ENCODE assay signal across 24 cellular contexts in genomic region chr18:78582131-78582789, GRCh38.
"Had no signal": no experiment of that assay in that cellular context is flagged by ENCODE, and none has a peak within 500 bp of the region (broad histone marks: within the 10 kb centered on the region; RNA-seq: fewer than 3 reads in every experiment).

No MANE protein-coding gene starts in this region.

- ATAC-seq: activated T-cell treated with anti-CD3 and anti-CD28 coated beads, Interleukin-2, amount 50 U/mL, for 4 hours; activated T-helper 17 cell treated with anti-CD3 and anti-CD28 coated beads, Interleukin-2, amount 50 U/mL, for 72 hours; esophagus mucosa; left lobe of liver; lower lobe of right lung; natural killer cell; sciatic nerve; T-cell had no signal

- H3K27ac ChIP-seq: brain microvascular endothelial cell, heart right ventricle, lower lobe of right lung, skin epidermis, thyroid gland had no signal

- H3K9me3 ChIP-seq: heart right ventricle, lower lobe of right lung, thyroid gland had no signal

- H3K27ac Mint-ChIP-seq: activated T-helper 17 cell treated with anti-CD3 and anti-CD28 coated beads, Interleukin-2, amount 50 U/mL, for 72 hours; natural killer cell; stimulated activated naive CD8-positive, alpha-beta T cell treated with anti-CD3 and anti-CD28 coated beads, Interleukin-15, Interleukin-2, amounts not matched to agents 100 ng/mL and 50 ng/mL, for 24 hours; T-cell had no signal

- H3K4me3 Mint-ChIP-seq: activated T-cell treated with anti-CD3 and anti-CD28 coated beads, Interleukin-2, amount 50 U/mL, for 4 hours; activated T-helper 17 cell treated with anti-CD3 and anti-CD28 coated beads, Interleukin-2, amount 50 U/mL, for 72 hours; natural killer cell; stimulated activated naive CD8-positive, alpha-beta T cell treated with anti-CD3 and anti-CD28 coated beads, Interleukin-15, Interleukin-2, amounts not matched to agents 100 ng/mL and 50 ng/mL, for 24 hours; T-cell had no signal

- DNase-seq: activated CD4-positive, alpha-beta T cell treated with anti-CD3 and anti-CD28 coated beads for 4 hours; activated CD4-positive, alpha-beta T cell treated with anti-CD3 and anti-CD28 coated beads, Interleukin-2, amount 50 U/mL, for 4 hours; activated gamma-delta T cell treated with Interleukin-2 at 50 U/mL for 16 hours; activated naive CD4-positive, alpha-beta T cell treated with anti-CD3 and anti-CD28 coated beads, Interleukin-2, amount 50 U/mL, for 16 hours; activated T-cell treated with anti-CD3 and anti-CD28 coated beads, Interleukin-2, amount 50 U/mL, for 4 hours; amniotic stem cell; brain microvascular endothelial cell; caudate nucleus; foreskin fibroblast; heart right ventricle; kidney glomerular epithelial cell; lower lobe of right lung; mesenchymal stem cell; natural killer cell; stimulated activated CD4-positive, alpha-beta T cell treated with anti-CD3 and anti-CD28 coated beads, Interleukin-12 subunit alpha, Interleukin-12 subunit beta, amount 100 ng/mL, for 4 hours; stimulated activated CD4-positive, alpha-beta T cell treated with anti-CD3 and anti-CD28 coated beads, Interleukin-4, amount 100 ng/mL, for 1 hour; T-cell; thyroid gland had no signal

- H3K36me3 Mint-ChIP-seq: natural killer cell, T-cell had no signal

- H3K9me3 Mint-ChIP-seq: activated T-cell treated with anti-CD3 and anti-CD28 coated beads, Interleukin-2, amount 50 U/mL, for 4 hours; activated T-helper 17 cell treated with anti-CD3 and anti-CD28 coated beads, Interleukin-2, amount 50 U/mL, for 72 hours; natural killer cell; T-cell had no signal

- H3K4me1 Mint-ChIP-seq: activated T-helper 17 cell treated with anti-CD3 and anti-CD28 coated beads, Interleukin-2, amount 50 U/mL, for 72 hours; natural killer cell; T-cell had no signal

- H3K4me1 ChIP-seq: heart right ventricle, lower lobe of right lung, thyroid gland had no signal

- H3K27me3 Mint-ChIP-seq: activated T-helper 17 cell treated with anti-CD3 and anti-CD28 coated beads, Interleukin-2, amount 50 U/mL, for 72 hours; stimulated activated naive CD8-positive, alpha-beta T cell treated with anti-CD3 and anti-CD28 coated beads, Interleukin-15, Interleukin-2, amounts not matched to agents 100 ng/mL and 50 ng/mL, for 24 hours; T-cell had no signal

- H3K36me3 ChIP-seq: brain microvascular endothelial cell, heart right ventricle, lower lobe of right lung, thyroid gland had no signal

- H3K27me3 ChIP-seq: brain microvascular endothelial cell, thyroid gland had no signal

- H3K4me3 ChIP-seq: heart right ventricle, lower lobe of right lung, skin epidermis, thyroid gland had no signal
